Comparison of ENCODE assay signal across 8 cellular contexts in the genomic region with DNA sequence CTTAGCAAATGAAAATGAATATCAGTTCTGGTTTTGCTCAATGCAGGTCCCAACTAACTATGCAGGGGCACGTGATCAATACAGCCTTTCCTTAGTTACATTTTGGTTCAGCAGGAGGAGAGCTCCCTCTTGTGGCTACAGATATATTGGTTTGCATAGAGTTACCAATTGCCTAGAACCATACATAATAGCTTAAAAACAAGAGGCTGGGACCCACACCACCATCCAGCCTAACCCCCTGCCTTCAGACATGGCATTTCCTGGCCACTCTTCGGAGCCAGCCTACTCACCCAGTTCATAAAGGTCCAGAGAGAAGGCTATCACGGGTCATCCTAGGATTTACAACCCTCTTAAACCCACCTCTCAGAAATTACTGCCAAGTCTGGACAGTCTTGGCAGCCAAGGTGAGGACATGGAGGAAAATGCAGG.
DNase-seq lines count a peak whose midpoint lies in the region; ATAC-seq and TF ChIP-seq lines count a peak whose summit lies in the region.

No MANE protein-coding gene starts in this region.

- H3K9me3 ChIP-seq in SU-DHL-6 (ENCODE audit: insufficient read depth, low read length) (no peaks in the 10 kb centered on the region), iPS DF 6.9 (ENCODE audit: control insufficient read depth, insufficient read depth, low read length) (no peaks in the 10 kb centered on the region)

- TF ChIP-seq CTCF in C4-2B (conservative IDR thresholded peaks at IDR 0.05) (peak; percentile 85), SU-DHL-6 (IDR thresholded peaks at IDR 0.05; ENCODE audit: insufficient read depth, low read length, poor library complexity, severe bottlenecking) (peak; percentile 78), brain microvascular endothelial cell (IDR thresholded peaks at IDR 0.05; ENCODE audit: low read depth, low read length, missing control alignments) (peak; percentile 65)

- peak; percentile 35 for DNase-seq in NCI-H1436 treated with DMSO at 0.1 percent for 48 hours (lab: John Stamatoyannopoulos, UW)
- DNase-seq in brain microvascular endothelial cell: peak; percentile 80
- DNase-seq in iPS DF 6.9 (ENCODE audit: low read depth, low spot score): peak; percentile 48
- DNase-seq in stimulated activated CD4-positive, alpha-beta T cell treated with anti-CD3 and anti-CD28 coated beads, Interleukin-1b, Interleukin-23, amount 100 ng/mL, for 48 hours: peak; percentile 39

- H3K9me2 ChIP-seq in SU-DHL-6 (replicated peaks; ENCODE audit: insufficient read depth, low read length): no peaks in the 10 kb centered on the region

- H3K9ac ChIP-seq in SU-DHL-6 (ENCODE audit: low read length): no peak overlapping the region

- H3K4me3 ChIP-seq in SU-DHL-6 (ENCODE audit: insufficient read depth, low read length, poor library complexity, severe bottlenecking): no peak overlapping the region
- H3K4me3 ChIP-seq in brain microvascular endothelial cell (ENCODE audit: low read depth, low read length): no peak overlapping the region
- no peak overlapping the region for H3K4me3 ChIP-seq in iPS DF 6.9 (ENCODE audit: low read length)

- no CpG with 5 or more reads among the region's 3 CpGs for WGBS in iPS DF 6.9 (ENCODE audit: insufficient coverage, insufficient read length)

- H3K36me3 ChIP-seq in SU-DHL-6 (ENCODE audit: low read length): peaks cover 24% of the 10 kb centered on the region; the same call in 1 of the 2 replicates
- H3K36me3 ChIP-seq in brain microvascular endothelial cell (replicated peaks): peaks cover 53% of the 10 kb centered on the region
- H3K36me3 ChIP-seq in iPS DF 6.9 (ENCODE audit: control insufficient read depth, insufficient read depth, low read length): peaks cover 6% of the 10 kb centered on the region; the same call in 1 of the 2 replicates

- peaks cover 8% of the 10 kb centered on the region; the same call in 1 of the 2 replicates for H3K79me2 ChIP-seq in SU-DHL-6 (ENCODE audit: insufficient read depth, low read length)

- in situ Hi-C loops in brain microvascular endothelial cell (cut with HindIII; ENCODE audit: low pct_ligation_motif_present, low sequenced_read_pairs): no loop called here

- peak; percentile 99 for ATAC-seq in GM18867 (IDR thresholded peaks at IDR 0.05; ENCODE audit: unreplicated experiment)
- peak; percentile 99 for ATAC-seq in HG03025 (IDR thresholded peaks at IDR 0.05; ENCODE audit: low FRiP score, unreplicated experiment)

- H3K27ac ChIP-seq in C4-2B (no peak overlapping the region), SU-DHL-6 (ENCODE audit: low read depth, low read length) (no peak overlapping the region), brain microvascular endothelial cell (no peak overlapping the region), iPS DF 6.9 (ENCODE audit: low read length) (no peak overlapping the region)

- no peaks in the 10 kb centered on the region; the same call in 1 of the 2 replicates for H3K4me1 ChIP-seq in iPS DF 6.9 (ENCODE audit: control insufficient read depth, insufficient read depth, low read length)

- H4K20me1 ChIP-seq in SU-DHL-6 (ENCODE audit: low read depth, low read length): no peaks in the 10 kb centered on the region

- H3K4me2 ChIP-seq in SU-DHL-6 (ENCODE audit: low read depth, low read length, poor library complexity, severe bottlenecking): no peak overlapping the region

- H2AFZ ChIP-seq in SU-DHL-6 (ENCODE audit: low read depth, low read length, severe bottlenecking): no peak overlapping the region

- no peaks in the 10 kb centered on the region for H3F3A ChIP-seq in SU-DHL-6 (ENCODE audit: insufficient read depth)

- no peaks in the 10 kb centered on the region for H3K27me3 ChIP-seq in SU-DHL-6 (ENCODE audit: low read length)
- H3K27me3 ChIP-seq in brain microvascular endothelial cell (replicated peaks): no peaks in the 10 kb centered on the region
- H3K27me3 ChIP-seq in iPS DF 6.9 (ENCODE audit: control insufficient read depth, insufficient read depth, low read length): no peaks in the 10 kb centered on the region
